Comparison of ENCODE assay signal across 8 cellular contexts in genomic region chr11:57325735-57326048, GRCh38. TPM values are rescaled to one million over a fixed set of nuclear protein-coding genes. Genes with fewer than 3 reads are reported as not detected.
DNase-seq lines count a peak whose midpoint lies in the region; ATAC-seq and TF ChIP-seq lines count a peak whose summit lies in the region.

No MANE protein-coding gene starts in this region.

- peak overlapping the region; percentile 29 for H3K23ac ChIP-seq in mesendoderm (ENCODE audit: low read length)

- no peak for ATAC-seq in central memory CD8-positive, alpha-beta T cell (replicated peaks; ENCODE audit: extremely low read depth, poor library complexity, severe bottlenecking)
- no peak for ATAC-seq in HG02970 (IDR thresholded peaks at IDR 0.05; ENCODE audit: low FRiP score, unreplicated experiment)

- peaks cover 45% of the 10 kb centered on the region for H3K36me3 Mint-ChIP-seq in central memory CD8-positive, alpha-beta T cell (ENCODE audit: insufficient read depth)

- H3K4ac ChIP-seq in mesendoderm (ENCODE audit: low read depth, low read length): peak overlapping the region; percentile 83

- H3K36me3 ChIP-seq in KOPT-K1 (ENCODE audit: insufficient read depth, low read length) (peaks cover 52% of the 10 kb centered on the region), mesendoderm (ENCODE audit: control insufficient read depth, insufficient read depth, low read length) (peaks cover 20% of the 10 kb centered on the region), uterus (no peaks in the 10 kb centered on the region)

- peaks cover 44% of the 10 kb centered on the region for H3K4me1 Mint-ChIP-seq in central memory CD8-positive, alpha-beta T cell

- TF ChIP-seq POLR2A in uterus (IDR thresholded peaks at IDR 0.05): no peak

- peaks cover 19% of the 10 kb centered on the region for H3K79me1 ChIP-seq in mesendoderm (ENCODE audit: low read length)

- peak overlapping the region; percentile 66 for H3K27ac ChIP-seq in KOPT-K1 (ENCODE audit: low read depth, low read length, poor library complexity, severe bottlenecking)
- peak overlapping the region; percentile 97 for H3K27ac ChIP-seq in mesendoderm (ENCODE audit: low read depth, low read length)
- H3K27ac ChIP-seq in uterus: peak overlapping the region; percentile 95 to 98

- DNase-seq in DMS53 (lab: John Stamatoyannopoulos, UW) (peak; percentile 66), mesendoderm (no peak), uterus (peak in 1 of 2 donors; percentile 71), pons (ENCODE audit: low spot score) (no peak), G401 (ENCODE audit: low spot score) (no peak)
- DNase-seq in central memory CD8-positive, alpha-beta T cell (ENCODE audit: low spot score in 2 of 2): no peak

- H3K9me3 ChIP-seq in KOPT-K1 (ENCODE audit: insufficient read depth, low read length, poor library complexity, severe bottlenecking) (no peaks in the 10 kb centered on the region), uterus (no peaks in the 10 kb centered on the region)

- intact Hi-C loops in uterus (cut with DNase I; ENCODE audit: low total_unique reads): no loop called here

- H3K27ac Mint-ChIP-seq in central memory CD8-positive, alpha-beta T cell (ENCODE audit: low read depth): peak overlapping the region; percentile 93

- H3K27me3 Mint-ChIP-seq in central memory CD8-positive, alpha-beta T cell: no peaks in the 10 kb centered on the region

- H3K9ac ChIP-seq in mesendoderm (ENCODE audit: low read length): peak overlapping the region; percentile 94

- WGBS in mesendoderm (ENCODE audit: extremely low coverage, insufficient coverage, low lambda C conversion rate): no CpG with 5 or more reads among the region's 6 CpGs

- TF ChIP-seq CTCF in uterus (IDR thresholded peaks at IDR 0.05): no peak

- H4K5ac ChIP-seq in mesendoderm (ENCODE audit: low read length): no peak overlapping the region

- peak overlapping the region; percentile 97 for H3K56ac ChIP-seq in mesendoderm (ENCODE audit: low read length)

- peak overlapping the region; percentile 92 for H2AK5ac ChIP-seq in mesendoderm (ENCODE audit: low read length)

- no peak overlapping the region for H4K8ac ChIP-seq in mesendoderm (ENCODE audit: low read depth, low read length)

- peak overlapping the region; percentile 84 for H3K4me3 Mint-ChIP-seq in central memory CD8-positive, alpha-beta T cell

- H3K4me2 ChIP-seq in mesendoderm (ENCODE audit: low read length): peak overlapping the region; percentile 83

- H3K4me3 ChIP-seq in mesendoderm (ENCODE audit: low read length) (peak overlapping the region; percentile 52), uterus (peak overlapping the region; percentile 65 to 97)

- H3K4me1 ChIP-seq in mesendoderm (ENCODE audit: control insufficient read depth, low read depth, low read length): peaks cover 13% of the 10 kb centered on the region
- peaks cover 0 to 11% of the 10 kb centered on the region in 2 donors for H3K4me1 ChIP-seq in uterus

- no peak overlapping the region for H2BK120ac ChIP-seq in mesendoderm (ENCODE audit: low read depth, low read length)

- no peak overlapping the region for H2BK15ac ChIP-seq in mesendoderm (replicated peaks; ENCODE audit: low read depth)

- peak overlapping the region; percentile 45 for H3K18ac ChIP-seq in mesendoderm (ENCODE audit: low read length)

- H2BK5ac ChIP-seq in mesendoderm (ENCODE audit: low read length): peak overlapping the region; percentile 88

- H3K27me3 ChIP-seq in mesendoderm (ENCODE audit: insufficient read depth, low read length, poor library complexity): no peaks in the 10 kb centered on the region
- no peaks in the 10 kb centered on the region for H3K27me3 ChIP-seq in uterus

- in situ Hi-C loops in G401 (cut with HindIII; ENCODE audit: low sequenced_read_pairs): no loop called here

- H3K9me3 Mint-ChIP-seq in central memory CD8-positive, alpha-beta T cell: no peaks in the 10 kb centered on the region

- peaks cover 32% of the 10 kb centered on the region for H3K79me2 ChIP-seq in mesendoderm (ENCODE audit: control insufficient read depth, insufficient read depth, low read length)

RNA-seq across cellular contexts. Expression of gene TNKS1BP1, which starts 0.9 kb away (rescaled TPM):
- 114 TPM for polyA plus RNA-seq in mesendoderm (2013, experiment 1 of 2)
- 106 TPM for polyA plus RNA-seq in mesendoderm (2013, experiment 2 of 2)
- total RNA-seq in uterus: 100 to 1,000 TPM in 1 of 4 donors, 10 to 100 TPM in 3; 22.5 to 269 (median 70.8) TPM
- 36.0 and 46.3 TPM in 2 replicates for total RNA-seq in G401 (2014; rRNA removed; shearing (Covaris generic))

RNA-seq across cellular contexts. Expression of gene SSRP1, which starts 10.0 kb away (rescaled TPM):
- polyA plus RNA-seq in mesendoderm (2013, experiment 1 of 2): 242 TPM
- 242 TPM for polyA plus RNA-seq in mesendoderm (2013, experiment 2 of 2)
- 100 to 1,000 TPM in 1 of 4 donors, 10 to 100 TPM in 3; 29.4 to 115 (median 75.3) TPM for total RNA-seq in uterus
- total RNA-seq in G401 (2014; rRNA removed; shearing (Covaris generic)): 194 and 208 TPM in 2 replicates

RNA-seq across cellular contexts. Expression of gene P2RX3, which starts 12.5 kb away (rescaled TPM):
- 0.08 TPM for polyA plus RNA-seq in mesendoderm (2013, experiment 1 of 2)
- 0.10 TPM for polyA plus RNA-seq in mesendoderm (2013, experiment 2 of 2)
- total RNA-seq in uterus: under 1 TPM in 1 of 4 donors, not detected in 3; 0.69 TPM
- total RNA-seq in G401 (2014; rRNA removed; shearing (Covaris generic)): 7.1 and 11.4 TPM in 2 replicates

RNA-seq across cellular contexts. Expression of gene PRG3, which starts 55.3 kb away (rescaled TPM):
- polyA plus RNA-seq in mesendoderm (2013, experiment 1 of 2): not detected
- polyA plus RNA-seq in mesendoderm (2013, experiment 2 of 2): not detected
- not detected for total RNA-seq in uterus
- not detected in 2 replicates for total RNA-seq in G401 (2014; rRNA removed; shearing (Covaris generic))
